In genomic region chr5:131617140-131617822, GRCh38 we compare ENCODE assay signal across 13 cellular contexts. TPM values are rescaled to one million over a fixed set of nuclear protein-coding genes. Genes with fewer than 3 reads are reported as not detected.
DNase-seq lines count a peak whose midpoint lies in the region; ATAC-seq and TF ChIP-seq lines count a peak whose summit lies in the region.
"Had no signal": no experiment of that assay in that cellular context is flagged by ENCODE, and none has a peak within 500 bp of the region (broad histone marks: within the 10 kb centered on the region; RNA-seq: fewer than 3 reads in every experiment).

No MANE protein-coding gene starts in this region.

- no peaks in the 10 kb centered on the region for H3K27me3 Mint-ChIP-seq in CD4-positive, CD25-positive, alpha-beta regulatory T cell
- H3K27me3 Mint-ChIP-seq in Caco-2 (ENCODE audit: insufficient read depth, unreplicated experiment) (no peaks in the 10 kb centered on the region), naive B cell (no peaks in the 10 kb centered on the region)

- intact Hi-C loops in Caco-2 (cut with micrococcal nuclease; ENCODE audit: unreplicated experiment), result no loop called here

- peaks cover 0 to 4% (median 0%) of the 10 kb centered on the region in 7 donors for H3K9me3 Mint-ChIP-seq in CD4-positive, CD25-positive, alpha-beta regulatory T cell
- H3K9me3 Mint-ChIP-seq in Caco-2 (ENCODE audit: unreplicated experiment) (no peaks in the 10 kb centered on the region), naive B cell (peaks cover 0 to 6% (median 0%) of the 10 kb centered on the region in 7 donors)

- CTCF ChIA-PET in Caco-2 (lab: Charles Lee), result no interaction called here

- TF ChIP-seq CTCF in Caco-2 (IDR thresholded peaks at IDR 0.05; ENCODE audit: insufficient read depth in 1 of 2, low read depth in 1 of 2, low read length in 1 of 2, severe bottlenecking in 1 of 2, unreplicated experiment in 1 of 2), result no peak

- peaks cover 33 to 86% (median 64%) of the 10 kb centered on the region in 4 donors for H3K4me1 Mint-ChIP-seq in CD4-positive, CD25-positive, alpha-beta regulatory T cell
- H3K4me1 Mint-ChIP-seq in Caco-2 (ENCODE audit: low read depth, unreplicated experiment) (peaks cover 9% of the 10 kb centered on the region), naive B cell (peaks cover 39 to 84% (median 81%) of the 10 kb centered on the region in 3 donors)

- no peaks in the 10 kb centered on the region for H3K27me3 ChIP-seq in CD4-positive, CD25-positive, alpha-beta regulatory T cell (ENCODE audit: control insufficient read depth, insufficient read depth, low read length)
- H3K27me3 ChIP-seq in Caco-2 (replicated peaks; ENCODE audit: control insufficient read depth, insufficient read depth, low read length), result no peaks in the 10 kb centered on the region
- H3K27me3 ChIP-seq in H7 (ENCODE audit: control insufficient read depth, insufficient read depth, low read length), result no peaks in the 10 kb centered on the region
- H3K27me3 ChIP-seq: BLaER1 treated with 17β-estradiol and CSF1 and Interleukin-3, amounts not matched to agents 10 nM and 100 nM had no signal

- peaks cover 25% of the 10 kb centered on the region for H3K4me1 ChIP-seq in CD4-positive, CD25-positive, alpha-beta regulatory T cell (ENCODE audit: control insufficient read depth, insufficient read depth, low read length, poor library complexity, severe bottlenecking)
- peaks cover 9% of the 10 kb centered on the region; the same call in 1 of the 2 replicates for H3K4me1 ChIP-seq in Caco-2

- no TSS peak for BruUV-seq in Caco-2 (replicated peaks; lab: Mats Ljungman, UMichigan)

- POLR2A ChIA-PET in Caco-2 (lab: Charles Lee), result no interaction called here

- ATAC-seq in CD4-positive, CD25-positive, alpha-beta regulatory T cell (ENCODE audit: low read depth in 2 of 2), result no peak
- ATAC-seq in naive B cell (ENCODE audit: low read depth in 2 of 2) (no peak), HG02678 (IDR thresholded peaks at IDR 0.05; ENCODE audit: unreplicated experiment) (no peak)

- H3K27ac ChIP-seq in CD4-positive, CD25-positive, alpha-beta regulatory T cell (ENCODE audit: insufficient read depth, low read length, poor library complexity, severe bottlenecking), result no peak overlapping the region
- H3K27ac ChIP-seq in angular gyrus (ENCODE audit: low read depth, low read length), result peak overlapping the region; percentile 93
- H3K27ac ChIP-seq: BLaER1 treated with 17β-estradiol and CSF1 and Interleukin-3, amounts not matched to agents 10 nM and 100 nM had no signal

- no peaks in the 10 kb centered on the region for H3K9me3 ChIP-seq in CD4-positive, CD25-positive, alpha-beta regulatory T cell (ENCODE audit: control insufficient read depth in 2 of 2, low read length in 2 of 2)
- H3K9me3 ChIP-seq in Caco-2, result no peaks in the 10 kb centered on the region

- H3K27ac Mint-ChIP-seq in CD4-positive, CD25-positive, alpha-beta regulatory T cell, result peak overlapping the region; percentile 27 to 76 (median 71)
- peak overlapping the region; percentile 25 for H3K27ac Mint-ChIP-seq in Caco-2 (ENCODE audit: unreplicated experiment)
- peak overlapping the region; percentile 7 to 78 (median 62) for H3K27ac Mint-ChIP-seq in naive B cell

- H3K4me3 Mint-ChIP-seq in CD4-positive, CD25-positive, alpha-beta regulatory T cell, result peak overlapping the region in 2 of 4 donors; percentile 17 to 49
- H3K4me3 Mint-ChIP-seq in Caco-2 (ENCODE audit: unreplicated experiment), result no peak overlapping the region
- peak overlapping the region in 1 of 8 donors; percentile 10 for H3K4me3 Mint-ChIP-seq in naive B cell

- H3K4me3 ChIP-seq in CD4-positive, CD25-positive, alpha-beta regulatory T cell (ENCODE audit: low read depth, low read length), result no peak overlapping the region
- H3K4me3 ChIP-seq in Caco-2 (ENCODE audit: low read depth, low read length) (no peak overlapping the region), H7 (ENCODE audit: insufficient read depth, low read depth, low read length) (no peak overlapping the region)
- H3K4me3 ChIP-seq: BLaER1 treated with 17β-estradiol and CSF1 and Interleukin-3, amounts not matched to agents 10 nM and 100 nM had no signal

- no peak for DNase-seq in CD4-positive, CD25-positive, alpha-beta regulatory T cell
- no peak for DNase-seq in Caco-2
- DNase-seq in naive B cell, result no peak
- DNase-seq in medulla oblongata (ENCODE audit: extremely low spot score), result no peak
- DNase-seq in NCI-H345 treated with DMSO at 0.1 percent for 48 hours (lab: John Stamatoyannopoulos, UW; ENCODE audit: unreplicated experiment), result no peak
- no peak for DNase-seq in H7
- DNase-seq: DMS79, NCI-H1092 treated with DMSO at 0.1 percent for 48 hours, NCI-H146, NCI-H510A treated with DMSO at 0.1 percent for 48 hours had no signal

- H3K36me3 Mint-ChIP-seq in CD4-positive, CD25-positive, alpha-beta regulatory T cell, result peaks cover 27% of the 10 kb centered on the region
- H3K36me3 Mint-ChIP-seq in Caco-2 (ENCODE audit: insufficient read depth, unreplicated experiment) (no peaks in the 10 kb centered on the region), naive B cell (peaks cover 0 to 16% of the 10 kb centered on the region in 2 donors)

- no peaks in the 10 kb centered on the region for H3K36me3 ChIP-seq in CD4-positive, CD25-positive, alpha-beta regulatory T cell (ENCODE audit: control insufficient read depth, insufficient read depth, low read length)
- H3K36me3 ChIP-seq in Caco-2 (ENCODE audit: control insufficient read depth, insufficient read depth, low read length) (no peaks in the 10 kb centered on the region), H7 (replicated peaks; ENCODE audit: control insufficient read depth, insufficient read depth, low read length) (no peaks in the 10 kb centered on the region)

RNA-seq across cellular contexts. Expression of gene RAPGEF6, which starts 17.7 kb away (rescaled TPM):
- total RNA-seq in CD4-positive, CD25-positive, alpha-beta regulatory T cell, result 66.6 TPM
- polyA plus RNA-seq in CD4-positive, CD25-positive, alpha-beta regulatory T cell, result 10 to 100 TPM; 24.4 to 45.3 (median 32.0) TPM
- 17.4 and 22.4 TPM in 2 replicates for total RNA-seq in Caco-2 (2022)
- 10 to 100 TPM; 15.3 to 28.3 (median 23.3) TPM for polyA plus RNA-seq in naive B cell (ENCODE audit: low read depth in 6 of 6)
- total RNA-seq in H7 (2014; rRNA removed; shearing (Covaris generic)), result 6.1 and 11.7 TPM in 2 replicates
